ENCODE assay signal across 1 cellular context in genomic region chr1:7252411-7253117, GRCh38.
TF ChIP-seq lines count a peak whose summit lies in the region.

No MANE protein-coding gene starts in this region.

TF ChIP-seq in SK-N-SH treated with all-trans-retinoic acid at 6 μM for 48 hours, 23 proteins besides CTCF, POLR2A, EP300 and RAD21 (continued from another document):
- TF ChIP-seq TSHZ2 (CRISPR knock-in tag; IDR thresholded peaks at IDR 0.05) = no peak
- no peak for TF ChIP-seq ZNF565 (CRISPR knock-in tag; conservative IDR thresholded peaks at IDR 0.05; ENCODE audit: low read depth)
- TF ChIP-seq ZFP30 (CRISPR knock-in tag; IDR thresholded peaks at IDR 0.05) = no peak
- TF ChIP-seq ARNTL (CRISPR knock-in tag; IDR thresholded peaks at IDR 0.05; ENCODE audit: borderline replicate concordance, low read depth) = no peak
- no peak for TF ChIP-seq CSRNP3 (CRISPR knock-in tag; IDR thresholded peaks at IDR 0.05)
- TF ChIP-seq SNAI2 (CRISPR knock-in tag; IDR thresholded peaks at IDR 0.05) = no peak
